ENCODE assay signal across 31 cellular contexts in genomic region chr22:38641476-38641875, GRCh38.
"Had no signal": no experiment of that assay in that cellular context is flagged by ENCODE, and none has a peak within 500 bp of the region (broad histone marks: within the 10 kb centered on the region; RNA-seq: fewer than 3 reads in every experiment).

No MANE protein-coding gene starts in this region.

- DNase-seq: activated effector memory CD4-positive, alpha-beta T cell treated with anti-CD3 and anti-CD28 coated beads, Interleukin-2, amount 50 U/mL, for 16 hours; activated effector memory CD4-positive, alpha-beta T cell treated with Interleukin-2 at 50 U/mL for 16 hours; activated gamma-delta T cell; activated naive CD4-positive, alpha-beta T cell; activated naive CD4-positive, alpha-beta T cell treated with anti-CD3 and anti-CD28 coated beads for 36 hours; activated naive CD4-positive, alpha-beta T cell treated with anti-CD3 and anti-CD28 coated beads, Interleukin-2, amount 10 ng/mL, durations not matched to agents 7 days and 5 days; activated naive CD4-positive, alpha-beta T cell treated with anti-CD3 and anti-CD28 coated beads, Interleukin-2, amount 50 U/mL, for 16 hours; activated naive CD4-positive, alpha-beta T cell treated with Interleukin-2 at 50 U/mL for 16 hours; activated naive CD8-positive, alpha-beta T cell treated with anti-CD3 and anti-CD28 coated beads for 36 hours; activated naive CD8-positive, alpha-beta T cell treated with anti-CD3 and anti-CD28 coated beads, Interleukin-2, amount 10 ng/mL, durations not matched to agents 7 days and 5 days; activated naive CD8-positive, alpha-beta T cell treated with anti-CD3 and anti-CD28 coated beads, Interleukin-2, amount 50 U/mL, for 24 hours; activated T-cell treated with anti-CD3 and anti-CD28 coated beads for 4 hours; activated T-cell treated with anti-CD3 and anti-CD28 coated beads, Interleukin-2, amount 50 U/mL, for 1 hour; activated T-cell treated with anti-CD3 and anti-CD28 coated beads, Interleukin-2, amount 50 U/mL, for 24 hours; activated T-cell treated with anti-CD3 and anti-CD28 coated beads, Interleukin-2, amount 50 U/mL, for 4 hours; activated T-cell treated with anti-CD3 and anti-CD28 coated beads, Interleukin-2, amount 50 U/mL, for 48 hours; activated T-cell treated with anti-CD3 and anti-CD28 coated beads, Interleukin-2, amount 50 U/mL, for 72 hours; adrenal gland; amniotic stem cell; amygdala; aorta; body of pancreas; brain microvascular endothelial cell; caudate nucleus; central memory CD4-positive, alpha-beta T cell; cerebellar nuclear complex had no signal

- H3K36me3 ChIP-seq: adrenal gland, ascending aorta, brain microvascular endothelial cell, breast epithelium, cardiac muscle cell had no signal

- ATAC-seq: activated naive CD4-positive, alpha-beta T cell treated with anti-CD3 and anti-CD28 coated beads, Interleukin-2, amount 50 U/mL, for 72 hours; activated naive CD8-positive, alpha-beta T cell treated with anti-CD3 and anti-CD28 coated beads, Interleukin-2, amount 50 U/mL, for 24 hours; activated T-cell treated with anti-CD3 and anti-CD28 coated beads, Interleukin-2, amount 50 U/mL, for 4 hours; activated T-cell treated with anti-CD3 and anti-CD28 coated beads, Interleukin-2, amount 50 U/mL, for 72 hours; activated T-helper 17 cell treated with anti-CD3 and anti-CD28 coated beads, Interleukin-2, amount 50 U/mL, for 72 hours; body of pancreas had no signal

- H3K9me3 ChIP-seq: adrenal gland, ascending aorta, body of pancreas, breast epithelium had no signal

- H3K27ac ChIP-seq: adrenal gland, ascending aorta, body of pancreas, brain microvascular endothelial cell, breast epithelium, cardiac muscle cell had no signal

- H3K4me1 ChIP-seq: adrenal gland, ascending aorta, body of pancreas, breast epithelium had no signal

- H3K4me3 ChIP-seq: adrenal gland, ascending aorta, body of pancreas, breast epithelium, cardiac muscle cell had no signal

- H3K27me3 ChIP-seq: adrenal gland, ascending aorta, body of pancreas, brain microvascular endothelial cell, breast epithelium, cardiac muscle cell had no signal
